19 cellular contexts compared by ENCODE assay signal in genomic region chr2:71554706-71555056, GRCh38.
A peak's percentile ranks its signal among the peaks of the same experiment; 100 is the strongest.
DNase-seq lines count a peak whose midpoint lies in the region; ATAC-seq and TF ChIP-seq lines count a peak whose summit lies in the region.
"Had no signal": no experiment of that assay in that cellular context is flagged by ENCODE, and none has a peak within 500 bp of the region (broad histone marks: within the 10 kb centered on the region; RNA-seq: fewer than 3 reads in every experiment).

No MANE protein-coding gene starts in this region.

- H3K4me2 ChIP-seq in neuronal stem cell (ENCODE audit: insufficient read depth, low read length, poor library complexity, severe bottlenecking), result no peak overlapping the region
- H3K4me2 ChIP-seq: A549 had no signal

- peak overlapping the region; percentile 29 for H3K18ac ChIP-seq in neuronal stem cell (ENCODE audit: low read length)

- H2BK120ac ChIP-seq in neuronal stem cell (ENCODE audit: low read depth, low read length), result no peak overlapping the region

- peaks cover 35% of the 10 kb centered on the region for H3K27me3 Mint-ChIP-seq in endothelial cell (ENCODE audit: unreplicated experiment)

- H3K27me3 ChIP-seq in right atrium auricular region (no peaks in the 10 kb centered on the region), neuronal stem cell (ENCODE audit: control insufficient read depth in 3 of 3, insufficient read depth in 3 of 3, low read depth in 1 of 3, low read length in 3 of 3) (peaks cover 0 to 3% (median 0%) of the 10 kb centered on the region in 3 experiments)

- no CpG with 5 or more reads among the region's 2 CpGs for WGBS in neuronal stem cell (ENCODE audit: extremely low coverage in 2 of 2, insufficient read length in 2 of 2, insufficient replicate concordance in 1 of 2), 2 donors

- H3K14ac ChIP-seq in neuronal stem cell (ENCODE audit: low read length), result no peak overlapping the region

- H3K9me3 ChIP-seq in right atrium auricular region (no peaks in the 10 kb centered on the region), neuronal stem cell (replicated peaks in 1 of 2; ENCODE audit: control insufficient read depth in 2 of 2, insufficient read depth in 1 of 2, low read depth in 1 of 2, low read length in 2 of 2) (no peaks in the 10 kb centered on the region)
- H3K9me3 ChIP-seq: A549, HAP-1 had no signal

- no peaks in the 10 kb centered on the region for H3K9me3 Mint-ChIP-seq in endothelial cell (ENCODE audit: unreplicated experiment)
- H3K9me3 Mint-ChIP-seq: CD14-positive monocyte; CD8-positive, alpha-beta T cell; HFFc6; IgD-negative memory B cell had no signal

- no peak overlapping the region for H4K91ac ChIP-seq in neuronal stem cell (ENCODE audit: low read depth, low read length, poor library complexity)

- intact Hi-C loops in left cardiac atrium (cut with DNase I), result no loop called here

- H3K23ac ChIP-seq in neuronal stem cell (ENCODE audit: low read depth, low read length, poor library complexity), result no peak overlapping the region

- no peak overlapping the region for H3K4ac ChIP-seq in neuronal stem cell (ENCODE audit: low read length)

- ATAC-seq in left cardiac atrium (no peak), SK-N-SH treated with all-trans-retinoic acid at 6 μM for 48 hours (no peak), HG02970 (IDR thresholded peaks at IDR 0.05; ENCODE audit: low FRiP score, unreplicated experiment) (no peak)
- ATAC-seq: A549; CD8-positive, alpha-beta T cell had no signal

- H2AFZ ChIP-seq in neuronal stem cell (ENCODE audit: low read length), result no peak overlapping the region

- no peak overlapping the region for H2BK12ac ChIP-seq in neuronal stem cell (ENCODE audit: low read length)

- peak; percentile 18 for DNase-seq in left cardiac atrium
- no peak for DNase-seq in right atrium auricular region (ENCODE audit: low spot score)
- DNase-seq in endothelial cell (ENCODE audit: low spot score), result no peak
- DNase-seq in neuronal stem cell (ENCODE audit: low spot score), result no peak
- no peak for DNase-seq in HPDE6-E6E7 (ENCODE audit: extremely low spot score)
- DNase-seq: CD8-positive, alpha-beta T cell; COR-L47; DMS153; DND-41; GDM1; GOT3; HFFc6 had no signal

- peaks cover 51% of the 10 kb centered on the region for H3K36me3 Mint-ChIP-seq in endothelial cell (ENCODE audit: low read depth, unreplicated experiment)
- H3K36me3 Mint-ChIP-seq: IgD-negative memory B cell had no signal

- H3K4me1 ChIP-seq in right atrium auricular region (no peaks in the 10 kb centered on the region), neuronal stem cell (ENCODE audit: control insufficient read depth in 2 of 2, insufficient read depth in 1 of 2, low read depth in 1 of 2, low read length in 2 of 2) (peaks cover 0 to 2% of the 10 kb centered on the region in 2 donors)
- H3K4me1 ChIP-seq: HAP-1 had no signal

- no peak overlapping the region for H2BK5ac ChIP-seq in neuronal stem cell (ENCODE audit: low read length)

- TF ChIP-seq CTCF in right atrium auricular region (IDR thresholded peaks at IDR 0.05) (no peak), endothelial cell (IDR thresholded peaks at IDR 0.05; ENCODE audit: unreplicated experiment) (no peak)

- peaks cover 22% of the 10 kb centered on the region for H3K4me1 Mint-ChIP-seq in endothelial cell (ENCODE audit: unreplicated experiment)
- H3K4me1 Mint-ChIP-seq: CD14-positive monocyte, IgD-negative memory B cell had no signal

- H3K27ac ChIP-seq in right atrium auricular region, result no peak overlapping the region
- H3K27ac ChIP-seq in neuronal stem cell (replicated peaks; ENCODE audit: low read length), result no peak overlapping the region
- H3K27ac ChIP-seq: A549, HL-60 had no signal

- no peak overlapping the region for H4K8ac ChIP-seq in neuronal stem cell (ENCODE audit: low read depth, low read length)

- H3K36me3 ChIP-seq in right atrium auricular region, result peaks cover 23% of the 10 kb centered on the region
- no peaks in the 10 kb centered on the region for H3K36me3 ChIP-seq in neuronal stem cell (replicated peaks in 1 of 2; ENCODE audit: control insufficient read depth in 2 of 2, insufficient read depth in 2 of 2, low read length in 2 of 2)
- H3K36me3 ChIP-seq: HAP-1 had no signal

- H2BK15ac ChIP-seq in neuronal stem cell (ENCODE audit: low read length), result no peak overlapping the region

- peak overlapping the region; percentile 72 for H3K4me3 Mint-ChIP-seq in endothelial cell (ENCODE audit: unreplicated experiment)
- H3K4me3 Mint-ChIP-seq: CD14-positive monocyte; CD8-positive, alpha-beta T cell; HFFc6 had no signal

- H3K27ac Mint-ChIP-seq in endothelial cell (ENCODE audit: unreplicated experiment), result peak overlapping the region; percentile 48
- H3K27ac Mint-ChIP-seq: CD8-positive, alpha-beta T cell; HFFc6; IgD-negative memory B cell had no signal

- H3K79me1 ChIP-seq in neuronal stem cell (ENCODE audit: low read depth, low read length), result peaks cover 2% of the 10 kb centered on the region

- H2AK5ac ChIP-seq in neuronal stem cell (ENCODE audit: low read depth, low read length), result peak overlapping the region; percentile 34

- H3K4me3 ChIP-seq in right atrium auricular region (no peak overlapping the region), neuronal stem cell (ENCODE audit: low read length in 2 of 2) (no peak overlapping the region)
- H3K4me3 ChIP-seq: A549, HAP-1 had no signal

- H3K9ac ChIP-seq in neuronal stem cell (ENCODE audit: low read depth, low read length, poor library complexity), result no peak overlapping the region

TF ChIP-seq in SK-N-SH treated with all-trans-retinoic acid at 6 μM for 48 hours, 23 proteins besides CTCF, POLR2A, EP300 and RAD21 (continues in another document):
- TF ChIP-seq ARNTL (CRISPR knock-in tag; IDR thresholded peaks at IDR 0.05; ENCODE audit: borderline replicate concordance, low read depth), result no peak
- no peak for TF ChIP-seq ZFP3 (CRISPR knock-in tag; IDR thresholded peaks at IDR 0.05)
- TF ChIP-seq ZNF8 (CRISPR knock-in tag; IDR thresholded peaks at IDR 0.05), result no peak
- no peak for TF ChIP-seq PATZ1 (CRISPR knock-in tag; IDR thresholded peaks at IDR 0.05; ENCODE audit: borderline replicate concordance)
- no peak for TF ChIP-seq TOX (CRISPR knock-in tag; IDR thresholded peaks at IDR 0.05; ENCODE audit: borderline replicate concordance)
- TF ChIP-seq ZC3H10 (CRISPR knock-in tag; IDR thresholded peaks at IDR 0.05), result no peak
- no peak for TF ChIP-seq ZNF565 (CRISPR knock-in tag; conservative IDR thresholded peaks at IDR 0.05; ENCODE audit: low read depth)
- TF ChIP-seq TSHZ2 (CRISPR knock-in tag; IDR thresholded peaks at IDR 0.05), result no peak
- no peak for TF ChIP-seq OSR1 (CRISPR knock-in tag; IDR thresholded peaks at IDR 0.05)
- TF ChIP-seq CSRNP3 (CRISPR knock-in tag; IDR thresholded peaks at IDR 0.05), result no peak
- TF ChIP-seq ZNF70 (CRISPR knock-in tag; IDR thresholded peaks at IDR 0.05), result no peak
- TF ChIP-seq ISL1 (CRISPR knock-in tag; IDR thresholded peaks at IDR 0.05), result no peak
- no peak for TF ChIP-seq CSDC2 (CRISPR knock-in tag; IDR thresholded peaks at IDR 0.05)
- TF ChIP-seq ZFP30 (CRISPR knock-in tag; IDR thresholded peaks at IDR 0.05), result no peak
- TF ChIP-seq RARB (CRISPR knock-in tag; IDR thresholded peaks at IDR 0.05), result no peak
